ENCODE assay signal across 1 cellular context in genomic region chr22:20464912-20465758, GRCh38.
TF ChIP-seq lines count a peak whose summit lies in the region.

No MANE protein-coding gene starts in this region.

TF ChIP-seq in K562, 482 proteins besides CTCF, POLR2A, EP300 and RAD21 (continued from another document):
- TF ChIP-seq FOXP4 (CRISPR knock-in tag; IDR thresholded peaks at IDR 0.05; ENCODE audit: borderline replicate concordance) (0 out of 2 replicates have a peak, but pooled peaks have one; percentile 41), SIX5 (IDR thresholded peaks at IDR 0.05; ENCODE audit: borderline replicate concordance in 1 of 2, insufficient read depth in 1 of 2, low read depth in 1 of 2, low read length in 2 of 2) (peak in 1 of 2 experiments; percentile 21; a peak in 1 of 4 replicates), TEAD4 (IDR thresholded peaks at IDR 0.05; ENCODE audit: low read length) (no peak), TEAD4 (CRISPR knock-in tag; IDR thresholded peaks at IDR 0.05; ENCODE audit: borderline replicate concordance) (0 out of 2 replicates have a peak, but pooled peaks have one; percentile 20), ZNF12 (CRISPR knock-in tag; IDR thresholded peaks at IDR 0.05) (peak; percentile 47; the same call in 1 of the 2 replicates), ZBTB2 (IDR thresholded peaks at IDR 0.05) (no peak), SAFB2 (IDR thresholded peaks at IDR 0.05; ENCODE audit: borderline replicate concordance, low read depth, low read length, severe bottlenecking) (no peak), ZFP91 (CRISPR knock-in tag; IDR thresholded peaks at IDR 0.05) (0 out of 2 replicates have a peak, but pooled peaks have one; percentile 18), ZNF143 (CRISPR knock-in tag; IDR thresholded peaks at IDR 0.05) (peak; percentile 34; the same call in 1 of the 2 replicates), ZNF780A (CRISPR knock-in tag; IDR thresholded peaks at IDR 0.05) (no peak), FOXA3 (CRISPR knock-in tag; conservative IDR thresholded peaks at IDR 0.05 in 1 of 2, IDR thresholded peaks at IDR 0.05 in 1 of 2) (0 out of 4 replicates have a peak, but pooled peaks of 1 of the 2 experiments have one; percentile 2)
TF ChIP-seq in K562: peak in this region for 39.
